Comparison of ENCODE assay signal across 23 cellular contexts in genomic region chr6:167668754-167669552, GRCh38.
A peak's percentile ranks its signal among the peaks of the same experiment; 100 is the strongest.
DNase-seq lines count a peak whose midpoint lies in the region; ATAC-seq and TF ChIP-seq lines count a peak whose summit lies in the region.
"Had no signal": no experiment of that assay in that cellular context is flagged by ENCODE, and none has a peak within 500 bp of the region (broad histone marks: within the 10 kb centered on the region; RNA-seq: fewer than 3 reads in every experiment).

No MANE protein-coding gene starts in this region.

- intact Hi-C loops in gastrocnemius medialis (cut with DNase I; ENCODE audit: low total_unique reads): no loop called here
- intact Hi-C loops in aorta (cut with DNase I): no loop called here

- H3K56ac ChIP-seq in mesendoderm (ENCODE audit: low read length): peak overlapping the region; percentile 68

- H3K4me2 ChIP-seq in mesendoderm (ENCODE audit: low read length): no peak overlapping the region
- H3K4me2 ChIP-seq: BLaER1, PC-9 had no signal

- H3K18ac ChIP-seq in mesendoderm (ENCODE audit: low read length): no peak overlapping the region

- H3K9ac ChIP-seq in mesendoderm (ENCODE audit: low read length): no peak overlapping the region
- H3K9ac ChIP-seq: BLaER1 had no signal

- no peak for TF ChIP-seq POLR2A in gastrocnemius medialis (IDR thresholded peaks at IDR 0.05)

- no peak overlapping the region for H2BK120ac ChIP-seq in mesendoderm (ENCODE audit: low read depth, low read length)

- no peak overlapping the region for H4K5ac ChIP-seq in mesendoderm (ENCODE audit: low read length)

- DNase-seq in left lobe of liver (ENCODE audit: low spot score): no peak
- DNase-seq in mesendoderm: no peak
- DNase-seq in gastrocnemius medialis: no peak
- DNase-seq in aorta: peak; percentile 36 to 59
- no peak for DNase-seq in NCI-H2227 (lab: John Stamatoyannopoulos, UW; ENCODE audit: unreplicated experiment)
- no peak for DNase-seq in amygdala (lab: John Stamatoyannopoulos, UW)
- DNase-seq: CD4-positive, alpha-beta T cell; COR-L47; DMS79 treated with DMSO at 0.1 percent for 48 hours; H9; HFFc6; MM.1S; NCI-H1092; NCI-H1436; NCI-H187 treated with DMSO at 0.1 percent for 48 hours; NCI-H2107; NCI-H69; PC-9; RPMI8226; SHP77 had no signal

- no peak overlapping the region for H2BK5ac ChIP-seq in mesendoderm (ENCODE audit: low read length)

- TF ChIP-seq CTCF in gastrocnemius medialis (IDR thresholded peaks at IDR 0.05 in 4 of 5, conservative IDR thresholded peaks at IDR 0.05 in 1 of 5): no peak

- H3K27ac ChIP-seq in mesendoderm (ENCODE audit: low read depth, low read length) (no peak overlapping the region), gastrocnemius medialis (peak overlapping the region in 3 of 4 donors; percentile 67 to 90 (median 86)), aorta (ENCODE audit: low read depth in 1 of 2, low read length in 2 of 2) (no peak overlapping the region)
- H3K27ac ChIP-seq: BLaER1, PC-9 had no signal

- no peak overlapping the region for H4K8ac ChIP-seq in mesendoderm (ENCODE audit: low read depth, low read length)

- H3K4ac ChIP-seq in mesendoderm (ENCODE audit: low read depth, low read length): no peak overlapping the region

- H3K79me2 ChIP-seq in mesendoderm (ENCODE audit: control insufficient read depth, insufficient read depth, low read length): no peaks in the 10 kb centered on the region

- H3K4me1 ChIP-seq in mesendoderm (ENCODE audit: control insufficient read depth, low read depth, low read length) (no peaks in the 10 kb centered on the region), gastrocnemius medialis (peaks cover 14 to 15% of the 10 kb centered on the region in 2 donors), aorta (ENCODE audit: control insufficient read depth in 1 of 2, insufficient read depth in 2 of 2, low read length in 2 of 2) (no peaks in the 10 kb centered on the region)

- ATAC-seq in left lobe of liver (peak; percentile 31), gastrocnemius medialis (peak; percentile 12 to 29), aorta (ENCODE audit: low FRiP score) (no peak), esophagus mucosa (no peak)

- no peak overlapping the region for H2BK15ac ChIP-seq in mesendoderm (replicated peaks; ENCODE audit: low read depth)

- H3K27me3 ChIP-seq in mesendoderm (ENCODE audit: insufficient read depth, low read length, poor library complexity) (no peaks in the 10 kb centered on the region), gastrocnemius medialis (no peaks in the 10 kb centered on the region), aorta (ENCODE audit: control insufficient read depth in 1 of 2, insufficient read depth in 2 of 2, low read length in 1 of 2) (no peaks in the 10 kb centered on the region)
- H3K27me3 ChIP-seq: BLaER1 had no signal

- no CpG with 5 or more reads among the region's 21 CpGs for WGBS in mesendoderm (ENCODE audit: extremely low coverage, insufficient coverage, low lambda C conversion rate)
- 94% methylated on average over 21 of the region's 21 CpGs for WGBS in aorta, 2 donors

- H3K9me3 ChIP-seq in gastrocnemius medialis (no peaks in the 10 kb centered on the region), aorta (ENCODE audit: control insufficient read depth, low read length) (no peaks in the 10 kb centered on the region)

- no peak overlapping the region for H2AK5ac ChIP-seq in mesendoderm (ENCODE audit: low read length)

- in situ Hi-C loops in gastrocnemius medialis (cut with MboI; ENCODE audit: low sequenced_read_pairs in 4 of 4): no loop called here

- H3K4me3 ChIP-seq in mesendoderm (ENCODE audit: low read length) (no peak overlapping the region), gastrocnemius medialis (peak overlapping the region in 1 of 4 donors; percentile 7), aorta (ENCODE audit: low read length in 2 of 2) (no peak overlapping the region)
- H3K4me3 ChIP-seq: BLaER1, K562, PC-9 had no signal

- H3K23ac ChIP-seq in mesendoderm (ENCODE audit: low read length): no peak overlapping the region

- H3K79me1 ChIP-seq in mesendoderm (ENCODE audit: low read length): no peaks in the 10 kb centered on the region

- H3K36me3 ChIP-seq in mesendoderm (ENCODE audit: control insufficient read depth, insufficient read depth, low read length) (no peaks in the 10 kb centered on the region), gastrocnemius medialis (no peaks in the 10 kb centered on the region), aorta (ENCODE audit: control insufficient read depth in 1 of 2, insufficient read depth in 2 of 2, low read length in 1 of 2) (no peaks in the 10 kb centered on the region)
- H3K36me3 ChIP-seq: BLaER1 had no signal

Comparison
In these comparisons a context has a peak if more than half of its experiments do, and no peak if none do; other contexts are left out.
1. ATAC-seq: peak in left lobe of liver (single experiment) and gastrocnemius medialis (2 of 2); none in aorta (single experiment) and esophagus mucosa (single experiment).
2. DNase-seq: peak in aorta (2 of 2); none in left lobe of liver (single experiment), mesendoderm (single experiment), gastrocnemius medialis (0 of 2), NCI-H2227 (single experiment) and amygdala (0 of 56).
3. H3K27ac ChIP-seq: peak in gastrocnemius medialis (3 of 4); none in mesendoderm (single experiment) and aorta (0 of 2).